Comparison of ENCODE assay signal across 8 cellular contexts in genomic region chrX:283115-283845, GRCh38. TPM values are rescaled to one million over a fixed set of nuclear protein-coding genes. Genes with fewer than 3 reads are reported as not detected.
A peak's percentile ranks its signal among the peaks of the same experiment; 100 is the strongest.
DNase-seq lines count a peak whose midpoint lies in the region; ATAC-seq and TF ChIP-seq lines count a peak whose summit lies in the region.

No MANE protein-coding gene starts in this region.

- H3K4me1 Mint-ChIP-seq in endodermal cell: peaks cover 9% of the 10 kb centered on the region

- peak; percentile 99 for ATAC-seq in HG03460 (IDR thresholded peaks at IDR 0.05; ENCODE audit: unreplicated experiment)

- H3K36me3 Mint-ChIP-seq in endodermal cell (ENCODE audit: low read depth): peaks cover 40% of the 10 kb centered on the region

- peak overlapping the region; percentile 68 for H3K4me3 ChIP-seq in AG04449 (ENCODE audit: low read depth, low read length)
- H3K4me3 ChIP-seq in endodermal cell (ENCODE audit: low read length): peak overlapping the region; percentile 89

- H3K9me3 ChIP-seq in endodermal cell (ENCODE audit: control insufficient read depth, low read length): no peaks in the 10 kb centered on the region

- POLR2A ChIA-PET in AG04449 (lab: Yijun Ruan, JAX): no interaction called here

- peak overlapping the region; percentile 98 for H3K27ac Mint-ChIP-seq in endodermal cell

- CTCF ChIA-PET in AG04449 (lab: Yijun Ruan, JAX): no interaction called here

- no peaks in the 10 kb centered on the region for H3K9me3 Mint-ChIP-seq in endodermal cell

- peak overlapping the region; percentile 81 for H3K4me3 Mint-ChIP-seq in endodermal cell

- H3K36me3 ChIP-seq in endodermal cell (ENCODE audit: control insufficient read depth, insufficient read depth, low read length): peaks cover 38% of the 10 kb centered on the region

- H3K27me3 Mint-ChIP-seq in endodermal cell (ENCODE audit: insufficient read depth): no peaks in the 10 kb centered on the region

- no peak for TF ChIP-seq CTCF in AG04449 (IDR thresholded peaks at IDR 0.05; ENCODE audit: insufficient read depth, low read length, missing control alignments)
- TF ChIP-seq CTCF in endodermal cell (conservative IDR thresholded peaks at IDR 0.05): no peak

- H3K4me1 ChIP-seq in endodermal cell (ENCODE audit: control insufficient read depth, insufficient read depth, low read length): peaks cover 4% of the 10 kb centered on the region

- 10 to 11% methylated on average over 7 to 44 of the region's 45 CpGs for WGBS in endodermal cell (ENCODE audit: insufficient coverage in 1 of 2, insufficient read length in 1 of 2), 2 experiments

- no peaks in the 10 kb centered on the region for H3K27me3 ChIP-seq in endodermal cell (ENCODE audit: control insufficient read depth, insufficient read depth, low read length, poor library complexity, severe bottlenecking)

- DNase-seq in AG04449 (ENCODE audit: low read depth, low spot score): no peak
- DNase-seq in GM19240 (ENCODE audit: insufficient read length, low spot score): peak; percentile 95
- DNase-seq in activated CD4-positive, alpha-beta T cell treated with anti-CD3 and anti-CD28 coated beads, Interleukin-2, amount 50 U/mL, for 24 hours (ENCODE audit: low read depth in 1 of 2, low spot score in 1 of 2): peak; percentile 71 to 92
- DNase-seq in endodermal cell: peak; percentile 98
- DNase-seq in mucosa of gallbladder (ENCODE audit: low spot score): peak; percentile 91
- peak; percentile 84 to 85 for DNase-seq in stimulated activated CD8-positive, alpha-beta memory T cell treated with anti-CD3 and anti-CD28 coated beads, Interleukin-4, amount 100 ng/mL, for 4 hours (ENCODE audit: low read depth in 2 of 2, low spot score in 1 of 2)
- DNase-seq in NCI-H1417 treated with DMSO at 0.1 percent for 48 hours (lab: John Stamatoyannopoulos, UW): no peak

- H3K9ac ChIP-seq in endodermal cell (ENCODE audit: extremely low read depth, low read length, poor library complexity, severe bottlenecking): peak overlapping the region; percentile 57

- H3K27ac ChIP-seq in endodermal cell (ENCODE audit: low read depth, low read length): peak overlapping the region; percentile 87

RNA-seq across cellular contexts. Expression of gene PLCXD1, which starts 2.1 kb away (rescaled TPM):
- 10 to 100 TPM; 70.3 to 96.9 TPM for total RNA-seq in endodermal cell
- 63.9 TPM for polyA plus RNA-seq in endodermal cell (2013, experiment 1 of 2)
- 64.7 TPM for polyA plus RNA-seq in endodermal cell (2013, experiment 2 of 2)
- total RNA-seq in mucosa of gallbladder: 34.8 TPM

RNA-seq across cellular contexts. Expression of gene GTPBP6, which starts 35.3 kb away (rescaled TPM):
- total RNA-seq in endodermal cell (10 to 100 TPM; 58.8 to 61.0 TPM), mucosa of gallbladder (54.1 TPM)
- 48.2 TPM for polyA plus RNA-seq in endodermal cell (2013, experiment 1 of 2)
- 45.2 TPM for polyA plus RNA-seq in endodermal cell (2013, experiment 2 of 2)

Comparison
In these comparisons a context has a peak if more than half of its experiments do, and no peak if none do; other contexts are left out.
1. DNase-seq: peak in GM19240 (single experiment), activated CD4-positive, alpha-beta T cell treated with anti-CD3 and anti-CD28 coated beads, Interleukin-2, amount 50 U/mL, for 24 hours (2 of 2), endodermal cell (single experiment), mucosa of gallbladder (single experiment) and stimulated activated CD8-positive, alpha-beta memory T cell treated with anti-CD3 and anti-CD28 coated beads, Interleukin-4, amount 100 ng/mL, for 4 hours (2 of 2); none in AG04449 (single experiment) and NCI-H1417 treated with DMSO at 0.1 percent for 48 hours (single experiment).